17 cellular contexts compared by ENCODE assay signal in genomic region chr7:127845497-127846214, GRCh38.
DNase-seq lines count a peak whose midpoint lies in the region; ATAC-seq and TF ChIP-seq lines count a peak whose summit lies in the region.
"Had no signal": no experiment of that assay in that cellular context is flagged by ENCODE, and none has a peak within 500 bp of the region (broad histone marks: within the 10 kb centered on the region; RNA-seq: fewer than 3 reads in every experiment).

No MANE protein-coding gene starts in this region.

- no peak for TF ChIP-seq CTCF in fibroblast of the aortic adventitia (IDR thresholded peaks at IDR 0.05; ENCODE audit: insufficient read depth, low read length)

- H3K9me3 Mint-ChIP-seq in naive thymus-derived CD8-positive, alpha-beta T cell: no peaks in the 10 kb centered on the region
- H3K9me3 Mint-ChIP-seq: activated T-cell treated with anti-CD3 and anti-CD28 coated beads, Interleukin-2, amount 50 U/mL, for 4 hours; T-helper 1 cell treated with Interleukin-12 subunit alpha and Interleukin-12 subunit beta and Interleukin-4 antibody, amounts not matched to agents 30 μg/mL and 1 μg/mL, for 36 hours had no signal

- H3K4me3 Mint-ChIP-seq in naive thymus-derived CD8-positive, alpha-beta T cell: no peak overlapping the region
- H3K4me3 Mint-ChIP-seq: activated T-cell treated with anti-CD3 and anti-CD28 coated beads, Interleukin-2, amount 50 U/mL, for 4 hours; B cell; T-helper 1 cell treated with Interleukin-12 subunit alpha and Interleukin-12 subunit beta and Interleukin-4 antibody, amounts not matched to agents 30 μg/mL and 1 μg/mL, for 36 hours had no signal

- H3K27ac ChIP-seq in rectal smooth muscle tissue (ENCODE audit: low read depth, low read length): peak overlapping the region; percentile 62

- H3K9ac ChIP-seq in rectal smooth muscle tissue (ENCODE audit: low read length): no peak overlapping the region

- peak; percentile 53 for DNase-seq in NCI-H1092 (lab: John Stamatoyannopoulos, UW)
- DNase-seq in NCI-H82 (lab: John Stamatoyannopoulos, UW): peak; percentile 38
- DNase-seq in fibroblast of the aortic adventitia (ENCODE audit: low read depth): peak; percentile 9
- DNase-seq in naive thymus-derived CD8-positive, alpha-beta T cell: no peak
- DNase-seq: activated CD4-positive, alpha-beta T cell treated with anti-CD3 and anti-CD28 coated beads for 48 hours; activated T-cell treated with anti-CD3 and anti-CD28 coated beads, Interleukin-2, amount 50 U/mL, for 4 hours; MV-4-11; NCI-H510A; posterior cingulate gyrus; RPMI8226; stimulated activated CD4-positive, alpha-beta T cell treated with anti-CD3 and anti-CD28 coated beads, Interleukin-2, amount 100 ng/mL, for 24 hours had no signal

- H3K27me3 ChIP-seq in rectal smooth muscle tissue (ENCODE audit: control insufficient read depth, insufficient read depth, low read length): no peaks in the 10 kb centered on the region
- H3K27me3 ChIP-seq: tibial nerve had no signal

- H3K36me3 ChIP-seq in rectal smooth muscle tissue (ENCODE audit: control insufficient read depth, insufficient read depth, low read length): no peaks in the 10 kb centered on the region

- no peak overlapping the region for H3K27ac Mint-ChIP-seq in naive thymus-derived CD8-positive, alpha-beta T cell
- H3K27ac Mint-ChIP-seq: B cell; T-helper 1 cell treated with Interleukin-12 subunit alpha and Interleukin-12 subunit beta and Interleukin-4 antibody, amounts not matched to agents 30 μg/mL and 1 μg/mL, for 36 hours had no signal

- no peaks in the 10 kb centered on the region for H3K27me3 Mint-ChIP-seq in naive thymus-derived CD8-positive, alpha-beta T cell
- H3K27me3 Mint-ChIP-seq: B cell had no signal

- H3K4me1 Mint-ChIP-seq in naive thymus-derived CD8-positive, alpha-beta T cell: peaks cover 0 to 10% (median 5%) of the 10 kb centered on the region in 4 donors

- ATAC-seq in HG03439 (IDR thresholded peaks at IDR 0.05; ENCODE audit: unreplicated experiment): no peak
- ATAC-seq in naive thymus-derived CD8-positive, alpha-beta T cell: no peak
- ATAC-seq in GM19324 (IDR thresholded peaks at IDR 0.05; ENCODE audit: low FRiP score, unreplicated experiment): no peak
- ATAC-seq: activated T-cell treated with anti-CD3 and anti-CD28 coated beads, Interleukin-2, amount 50 U/mL, for 4 hours had no signal

- peaks cover 15 to 73% (median 23%) of the 10 kb centered on the region in 3 donors for H3K36me3 Mint-ChIP-seq in naive thymus-derived CD8-positive, alpha-beta T cell

- no peak overlapping the region for H3K4me3 ChIP-seq in fibroblast of the aortic adventitia (ENCODE audit: low read depth, low read length)
- H3K4me3 ChIP-seq in rectal smooth muscle tissue (ENCODE audit: low read length): no peak overlapping the region
- H3K4me3 ChIP-seq: tibial nerve had no signal

- POLR2A ChIA-PET in naive thymus-derived CD8-positive, alpha-beta T cell (lab: Charles Lee): no interaction called here

- peaks cover 24% of the 10 kb centered on the region for H3K4me1 ChIP-seq in rectal smooth muscle tissue (ENCODE audit: control insufficient read depth, insufficient read depth, low read length)

Comparison
In these comparisons a context has a peak if more than half of its experiments do, and no peak if none do; other contexts are left out.
1. DNase-seq: peak in NCI-H1092 (single experiment), NCI-H82 (single experiment) and fibroblast of the aortic adventitia (single experiment); none in naive thymus-derived CD8-positive, alpha-beta T cell (0 of 10).